In genomic region chr15:40217166-40217785, GRCh38 we compare ENCODE assay signal across 8 cellular contexts. TPM values are rescaled to one million over a fixed set of nuclear protein-coding genes. Genes with fewer than 3 reads are reported as not detected.
DNase-seq lines count a peak whose midpoint lies in the region; ATAC-seq and TF ChIP-seq lines count a peak whose summit lies in the region.

No MANE protein-coding gene starts in this region.

- TF ChIP-seq RAD21 in Ishikawa (IDR thresholded peaks at IDR 0.05; ENCODE audit: low read depth) = peak; percentile 80

- H3K27me3 ChIP-seq in Peyer's patch (no peaks in the 10 kb centered on the region), brain microvascular endothelial cell (replicated peaks) (no peaks in the 10 kb centered on the region)

- no peak overlapping the region for H3K4me3 ChIP-seq in Peyer's patch
- H3K4me3 ChIP-seq in brain microvascular endothelial cell (ENCODE audit: low read depth, low read length) = no peak overlapping the region

- TF ChIP-seq CTCF in Peyer's patch (IDR thresholded peaks at IDR 0.05) = peak; percentile 73 to 95 (median 91)
- peak; percentile 77 for TF ChIP-seq CTCF in brain microvascular endothelial cell (IDR thresholded peaks at IDR 0.05; ENCODE audit: low read depth, low read length, missing control alignments)

- DNase-seq in stimulated activated CD4-positive, alpha-beta T cell treated with anti-CD3 and anti-CD28 coated beads, Interleukin-15, amount 100 ng/mL, for 24 hours = peak; percentile 32
- no peak for DNase-seq in stimulated activated CD4-positive, alpha-beta T cell treated with anti-CD3 and anti-CD28 coated beads, Interleukin-12 subunit alpha, Interleukin-12 subunit beta, amount 100 ng/mL, for 4 hours
- DNase-seq in Peyer's patch (peak in 1 of 3 donors; percentile 71), brain microvascular endothelial cell (peak; percentile 64), iPS-NIHi11 (ENCODE audit: low spot score) (peak; percentile 75), smooth muscle cell of the brain vasculature (ENCODE audit: low read depth, low spot score) (peak; percentile 43)

- no peak for TF ChIP-seq POLR2A in Peyer's patch (IDR thresholded peaks at IDR 0.05)

- no peak for TF ChIP-seq EP300 in Ishikawa (IDR thresholded peaks at IDR 0.05; ENCODE audit: borderline replicate concordance)

- in situ Hi-C loops in brain microvascular endothelial cell (cut with HindIII; ENCODE audit: low pct_ligation_motif_present, low sequenced_read_pairs) = loop anchor here (10.0 kb wide), 1 partner anchor 172 kb away; no protein-coding TSS in a partner anchor

- H3K36me3 ChIP-seq in Peyer's patch (no peaks in the 10 kb centered on the region), brain microvascular endothelial cell (replicated peaks) (no peaks in the 10 kb centered on the region)

- H3K4me1 ChIP-seq in Peyer's patch = no peaks in the 10 kb centered on the region

- H3K27ac ChIP-seq in Peyer's patch = no peak overlapping the region
- no peak overlapping the region for H3K27ac ChIP-seq in brain microvascular endothelial cell

- no peaks in the 10 kb centered on the region for H3K9me3 ChIP-seq in Peyer's patch

- ATAC-seq in HG02623 (IDR thresholded peaks at IDR 0.05; ENCODE audit: unreplicated experiment) = no peak

TF ChIP-seq in Ishikawa, 13 proteins besides CTCF, POLR2A, EP300 and RAD21:
- TF ChIP-seq TEAD4 (IDR thresholded peaks at IDR 0.05) = 0 out of 2 replicates have a peak, but pooled peaks have one; percentile 37
- TF ChIP-seq YY1 (IDR thresholded peaks at IDR 0.05; ENCODE audit: low read depth) = no peak

RNA-seq across cellular contexts. Expression of gene PAK6, which starts 21.6 kb away (rescaled TPM):
- 1 to 10 TPM in 2 of 4 donors, not detected in 2; 3.3 to 4.7 TPM for total RNA-seq in Peyer's patch

RNA-seq across cellular contexts. Expression of gene BUB1B, which starts 56.4 kb away (rescaled TPM):
- 100 to 1,000 TPM in 1 of 4 donors, 10 to 100 TPM in 3; 10.6 to 120 (median 13.3) TPM for total RNA-seq in Peyer's patch
